ENCODE assay signal across 8 cellular contexts in the genomic region with DNA sequence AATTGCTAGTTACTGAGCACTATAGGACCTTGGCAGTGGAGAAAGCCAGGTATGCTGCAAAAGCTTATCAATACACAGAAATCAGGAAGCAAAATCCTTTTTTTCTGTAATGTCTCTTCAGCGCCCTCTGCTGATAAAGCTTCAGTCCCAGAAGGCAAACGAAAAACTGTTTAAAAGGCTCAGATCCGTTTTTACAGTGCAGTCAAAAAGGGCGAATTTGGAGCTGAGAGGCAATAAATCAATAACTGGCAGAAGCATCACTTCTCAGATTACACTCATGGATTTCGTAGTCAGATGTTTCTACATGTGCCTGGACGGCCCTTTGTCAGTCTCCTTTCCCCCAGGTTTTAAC. TPM values are rescaled to one million over a fixed set of nuclear protein-coding genes. Genes with fewer than 3 reads are reported as not detected.
DNase-seq lines count a peak whose midpoint lies in the region; ATAC-seq and TF ChIP-seq lines count a peak whose summit lies in the region.

No MANE protein-coding gene starts in this region.

- H3K4me3 ChIP-seq in RWPE2 (ENCODE audit: severe bottlenecking) (no peak overlapping the region), mucosa of stomach (ENCODE audit: low read length) (peak overlapping the region; percentile 60)

- no peaks in the 10 kb centered on the region for H3K36me3 ChIP-seq in RWPE2 (ENCODE audit: low read depth)
- H3K36me3 ChIP-seq in mucosa of stomach (ENCODE audit: control insufficient read depth, insufficient read depth, low read length), result no peaks in the 10 kb centered on the region

- no peak for TF ChIP-seq CTCF in RWPE2 (IDR thresholded peaks at IDR 0.05; ENCODE audit: poor library complexity, severe bottlenecking)

- ATAC-seq in RWPE2 (ENCODE audit: low read depth) (no peak), GM21390 (IDR thresholded peaks at IDR 0.05; ENCODE audit: unreplicated experiment) (no peak), HG03571 (IDR thresholded peaks at IDR 0.05; ENCODE audit: unreplicated experiment) (no peak)

- H3K27me3 ChIP-seq in RWPE2 (ENCODE audit: insufficient read depth, poor library complexity, severe bottlenecking) (no peaks in the 10 kb centered on the region), mucosa of stomach (ENCODE audit: control insufficient read depth, insufficient read depth, low read length) (no peaks in the 10 kb centered on the region)

- H3K9me3 ChIP-seq in RWPE2 (ENCODE audit: severe bottlenecking), result no peaks in the 10 kb centered on the region
- H3K9me3 ChIP-seq in mucosa of stomach (ENCODE audit: control insufficient read depth, low read length), result no peaks in the 10 kb centered on the region

- peak; percentile 48 to 74 for DNase-seq in NCI-H524 (lab: John Stamatoyannopoulos, UW)
- DNase-seq in NCI-H524 treated with DMSO at 0.1 percent for 48 hours (lab: John Stamatoyannopoulos, UW), result no peak
- DNase-seq in HT-29 (ENCODE audit: low spot score), result peak; percentile 79
- DNase-seq in RWPE2 (ENCODE audit: low spot score), result no peak
- DNase-seq in dermis microvascular lymphatic vessel endothelial cell (ENCODE audit: low read depth in 2 of 2), result peak; percentile 31 to 53

- peaks cover 21% of the 10 kb centered on the region for H3K4me1 ChIP-seq in RWPE2 (ENCODE audit: insufficient read depth, poor library complexity, severe bottlenecking)
- peaks cover 14% of the 10 kb centered on the region for H3K4me1 ChIP-seq in mucosa of stomach (ENCODE audit: control insufficient read depth, insufficient read depth, low read length)

- peak overlapping the region; percentile 93 for H3K9ac ChIP-seq in mucosa of stomach (ENCODE audit: low read length)

- peak overlapping the region; percentile 88 for H3K27ac ChIP-seq in RWPE2 (ENCODE audit: poor library complexity, severe bottlenecking)

RNA-seq across cellular contexts. Expression of gene MAN2A1, which starts 1.1 kb away (rescaled TPM):
- 22.2 and 22.8 TPM in 2 replicates for total RNA-seq in HT-29 (2014; rRNA removed; shearing (Covaris generic))
- 48.5 and 49.7 TPM in 2 replicates for total RNA-seq in dermis microvascular lymphatic vessel endothelial cell

Comparison
In these comparisons a context has a peak if more than half of its experiments do, and no peak if none do; other contexts are left out.
1. DNase-seq: peak in NCI-H524 (2 of 2), HT-29 (single experiment) and dermis microvascular lymphatic vessel endothelial cell (2 of 2); none in NCI-H524 treated with DMSO at 0.1 percent for 48 hours (single experiment) and RWPE2 (single experiment).